In genomic region chr1:210269981-210270380, GRCh38 we compare ENCODE assay signal across 28 cellular contexts.
"Had no signal": no experiment of that assay in that cellular context is flagged by ENCODE, and none has a peak within 500 bp of the region (broad histone marks: within the 10 kb centered on the region; RNA-seq: fewer than 3 reads in every experiment).

No MANE protein-coding gene starts in this region.

- H3K4me3 Mint-ChIP-seq: effector memory CD8-positive, alpha-beta T cell; endodermal cell; mesothelial cell of epicardium had no signal

- H3K9me3 ChIP-seq: esophagus squamous epithelium, gastrocnemius medialis, heart right ventricle, left lung, lower lobe of right lung, mucosa of descending colon had no signal

- H3K27ac ChIP-seq: coronary artery, dorsolateral prefrontal cortex, epithelial cell of prostate, esophagus squamous epithelium, gastrocnemius medialis, heart right ventricle, left lung, lower lobe of right lung had no signal

- H3K36me3 Mint-ChIP-seq: mesothelial cell of epicardium had no signal

- DNase-seq: dermis blood vessel endothelial cell; dorsolateral prefrontal cortex; effector CD8-positive, alpha-beta T cell; effector memory CD8-positive, alpha-beta T cell; endodermal cell; erythroblast; esophagus squamous epithelium; foreskin fibroblast; foreskin melanocyte; gastrocnemius medialis; glutamatergic neuron; head of caudate nucleus; heart right ventricle; hippocampal formation; left cardiac atrium; left lung; left ventricle myocardium superior; lower lobe of right lung; mesenchymal stem cell; mucosa of descending colon had no signal

- H3K9me3 Mint-ChIP-seq: effector memory CD8-positive, alpha-beta T cell; endodermal cell; mesothelial cell of epicardium had no signal

- ATAC-seq: effector memory CD8-positive, alpha-beta T cell; esophagus mucosa; gastrocnemius medialis; heart right ventricle; left cardiac atrium; left lung; left ventricle myocardium superior; lower lobe of right lung; mucosa of descending colon had no signal

- H3K27ac Mint-ChIP-seq: effector memory CD8-positive, alpha-beta T cell; endodermal cell; mesothelial cell of epicardium had no signal

- H3K27me3 ChIP-seq: dorsolateral prefrontal cortex, left lung had no signal

- H3K4me1 ChIP-seq: esophagus squamous epithelium, gastrocnemius medialis, left lung, lower lobe of right lung had no signal

- H3K4me3 ChIP-seq: coronary artery, dorsolateral prefrontal cortex, esophagus squamous epithelium, gastrocnemius medialis, heart right ventricle, left lung, lower lobe of right lung, mucosa of descending colon had no signal

- FAIRE-seq: colon, endometrium, islet of Langerhans, keratinocyte had no signal

- H3K36me3 ChIP-seq: esophagus squamous epithelium, gastrocnemius medialis, heart right ventricle, left lung, lower lobe of right lung had no signal
